Comparison of ENCODE assay signal across 1 cellular context in genomic region chr6:21908117-21908848, GRCh38.
TF ChIP-seq lines count a peak whose summit lies in the region.

No MANE protein-coding gene starts in this region.

TF ChIP-seq in GM23338, 12 proteins besides CTCF, POLR2A, EP300 and RAD21 (continued from another document):
- TF ChIP-seq ETS1 (IDR thresholded peaks at IDR 0.05) (no peak), ZNF331 (CRISPR knock-in tag; IDR thresholded peaks at IDR 0.05; ENCODE audit: low read depth) (no peak)
